In genomic region chr4:147772056-147772455, GRCh38 we compare ENCODE assay signal across 15 cellular contexts. TPM values are rescaled to one million over a fixed set of nuclear protein-coding genes. Genes with fewer than 3 reads are reported as not detected.
DNase-seq lines count a peak whose midpoint lies in the region; ATAC-seq and TF ChIP-seq lines count a peak whose summit lies in the region.
"Had no signal": no experiment of that assay in that cellular context is flagged by ENCODE, and none has a peak within 500 bp of the region (broad histone marks: within the 10 kb centered on the region; RNA-seq: fewer than 3 reads in every experiment).

No MANE protein-coding gene starts in this region.

- H3K4me1 ChIP-seq in BLaER1 (peaks cover 13% of the 10 kb centered on the region), SJCRH30 (peaks cover 34% of the 10 kb centered on the region)

- DNase-seq in SJCRH30, result peak; percentile 67 to 78
- DNase-seq in Right ventricle myocardium superior, result peak; percentile 35
- no peak for DNase-seq in progenitor cell of endocrine pancreas (ENCODE audit: low spot score, unreplicated experiment)
- DNase-seq in RPMI8226, result no peak
- no peak for DNase-seq in OCI-M2 (lab: John Stamatoyannopoulos, UW; ENCODE audit: unreplicated experiment)
- DNase-seq: activated B cell treated with CpG ODN at 0.5 μM for 24 hours; AML-193; NCI-H1417; NCI-H510A; SHP77 treated with DMSO at 0.1 percent for 48 hours; stimulated activated CD8-positive, alpha-beta memory T cell treated with anti-CD3 and anti-CD28 coated beads, Interleukin-4, amount 100 ng/mL, for 48 hours had no signal

- H3K9me3 Mint-ChIP-seq in progenitor cell of endocrine pancreas (ENCODE audit: low read depth), result no peaks in the 10 kb centered on the region
- H3K9me3 Mint-ChIP-seq: activated B cell treated with CpG ODN at 0.5 μM for 24 hours, IgD-negative memory B cell had no signal

- peak overlapping the region; percentile 34; the same call in 1 of the 2 replicates for H3K4me2 ChIP-seq in BLaER1

- ATAC-seq in Right ventricle myocardium superior (ENCODE audit: poor library complexity), result peak; percentile 40
- ATAC-seq in GM18517 (IDR thresholded peaks at IDR 0.05; ENCODE audit: unreplicated experiment), result no peak
- ATAC-seq in HG03039 (IDR thresholded peaks at IDR 0.05; ENCODE audit: unreplicated experiment), result no peak

- H3K4me1 Mint-ChIP-seq in progenitor cell of endocrine pancreas (ENCODE audit: low read depth), result peaks cover 32% of the 10 kb centered on the region
- H3K4me1 Mint-ChIP-seq: activated B cell treated with CpG ODN at 0.5 μM for 24 hours had no signal

- no peak overlapping the region for H3K4me3 ChIP-seq in BLaER1
- H3K4me3 ChIP-seq in SJCRH30, result peak overlapping the region; percentile 5

- intact Hi-C loops in Right ventricle myocardium superior (cut with DNase I), result no loop called here

- H3K36me3 Mint-ChIP-seq in progenitor cell of endocrine pancreas (ENCODE audit: insufficient read depth), result no peaks in the 10 kb centered on the region
- H3K36me3 Mint-ChIP-seq: IgD-negative memory B cell had no signal

- H3K9me3 ChIP-seq in BLaER1, result no peaks in the 10 kb centered on the region
- no peaks in the 10 kb centered on the region for H3K9me3 ChIP-seq in SJCRH30 (replicated peaks)

- H3K36me3 ChIP-seq in BLaER1 (no peaks in the 10 kb centered on the region), SJCRH30 (no peaks in the 10 kb centered on the region)

- no peaks in the 10 kb centered on the region for H3K27me3 ChIP-seq in BLaER1
- H3K27me3 ChIP-seq in SJCRH30, result no peaks in the 10 kb centered on the region

- no peak for TF ChIP-seq CTCF in progenitor cell of endocrine pancreas (IDR thresholded peaks at IDR 0.05; ENCODE audit: unreplicated experiment)

- no peak overlapping the region for H3K9ac ChIP-seq in BLaER1

- H3K27me3 Mint-ChIP-seq in progenitor cell of endocrine pancreas, result no peaks in the 10 kb centered on the region
- H3K27me3 Mint-ChIP-seq: activated B cell treated with CpG ODN at 0.5 μM for 24 hours, IgD-negative memory B cell had no signal

- no peak overlapping the region for H3K4me3 Mint-ChIP-seq in progenitor cell of endocrine pancreas (ENCODE audit: low read depth)
- H3K4me3 Mint-ChIP-seq: activated B cell treated with CpG ODN at 0.5 μM for 24 hours, IgD-negative memory B cell had no signal

- peak overlapping the region; percentile 18 for H3K27ac Mint-ChIP-seq in progenitor cell of endocrine pancreas
- H3K27ac Mint-ChIP-seq: activated B cell treated with CpG ODN at 0.5 μM for 24 hours, IgD-negative memory B cell had no signal

- H4K20me1 ChIP-seq in BLaER1, result no peaks in the 10 kb centered on the region

- H3K27ac ChIP-seq in BLaER1 (no peak overlapping the region), SJCRH30 (peak overlapping the region; percentile 89)

RNA-seq across cellular contexts. Expression of gene ARHGAP10, which starts 40.2 kb away (rescaled TPM):
- 19.9 and 25.0 TPM in 2 replicates for total RNA-seq in SJCRH30 (2014; rRNA removed; shearing (Covaris generic))
- total RNA-seq in Right ventricle myocardium superior, result 64.0 TPM
- total RNA-seq in progenitor cell of endocrine pancreas, result 11.0 and 13.1 TPM in 2 replicates

Comparison
In these comparisons a context has a peak if more than half of its experiments do, and no peak if none do; other contexts are left out.
1. DNase-seq: peak in SJCRH30 (2 of 2) and Right ventricle myocardium superior (single experiment); none in progenitor cell of endocrine pancreas (single experiment), RPMI8226 (single experiment) and OCI-M2 (single experiment).